ENCODE assay signal across 17 cellular contexts in genomic region chr10:3636356-3637181, GRCh38.
DNase-seq lines count a peak whose midpoint lies in the region; ATAC-seq and TF ChIP-seq lines count a peak whose summit lies in the region.
"Had no signal": no experiment of that assay in that cellular context is flagged by ENCODE, and none has a peak within 500 bp of the region (broad histone marks: within the 10 kb centered on the region; RNA-seq: fewer than 3 reads in every experiment).

No MANE protein-coding gene starts in this region.

- CTCF ChIA-PET in HCT116 (lab: Charles Lee): no interaction called here

- H3K9me3 ChIP-seq in HCT116 (ENCODE audit: control insufficient read depth in 1 of 2, insufficient read depth in 1 of 2, low read depth in 1 of 2, low read length in 2 of 2): no peaks in the 10 kb centered on the region
- H3K9me3 ChIP-seq in esophagus (ENCODE audit: control insufficient read depth in 2 of 2, insufficient read depth in 1 of 2, low read depth in 1 of 2, low read length in 1 of 2): no peaks in the 10 kb centered on the region
- H3K9me3 ChIP-seq in T-helper 17 cell (ENCODE audit: control insufficient read depth, low read length, poor library complexity, severe bottlenecking): no peaks in the 10 kb centered on the region
- H3K9me3 ChIP-seq: heart left ventricle, psoas muscle, testis had no signal

- intact Hi-C loops in HCT116 (cut with micrococcal nuclease): no loop called here
- intact Hi-C loops in CD14-positive monocyte (cut with micrococcal nuclease): no loop called here

- no peaks in the 10 kb centered on the region for H3K27me3 Mint-ChIP-seq in T-helper 17 cell
- peaks cover 5 to 10% (median 5%) of the 10 kb centered on the region in 3 donors for H3K27me3 Mint-ChIP-seq in CD14-positive monocyte (ENCODE audit: low read depth in 3 of 3)
- H3K27me3 Mint-ChIP-seq: activated naive CD8-positive, alpha-beta T cell treated with anti-CD3 and anti-CD28 coated beads for 36 hours had no signal

- POLR2A ChIA-PET in HCT116 (lab: Charles Lee): no interaction called here

- H3K9me2 ChIP-seq in HCT116 (ENCODE audit: insufficient read depth): no peaks in the 10 kb centered on the region

- H3K27me3 ChIP-seq in HCT116 (ENCODE audit: insufficient read depth, low read length) (no peaks in the 10 kb centered on the region), esophagus (ENCODE audit: control insufficient read depth in 1 of 2, insufficient read depth in 2 of 2, low read length in 2 of 2) (no peaks in the 10 kb centered on the region)
- H3K27me3 ChIP-seq: heart left ventricle, testis had no signal

- H3K27ac ChIP-seq in HCT116 (ENCODE audit: low read depth, low read length) (no peak overlapping the region), esophagus (ENCODE audit: low read depth in 2 of 2, low read length in 1 of 2) (peak overlapping the region; percentile 87 to 96)
- H3K27ac ChIP-seq: heart left ventricle, psoas muscle, testis had no signal

- 67 to 77% methylated on average over 29 of the region's 29 CpGs for WGBS in esophagus, 2 donors

- peaks cover 0 to 24% of the 10 kb centered on the region in 2 experiments; a peak in 3 of 4 replicates for H3K4me1 ChIP-seq in HCT116 (ENCODE audit: control insufficient read depth in 1 of 2, insufficient read depth in 2 of 2, low read length in 2 of 2)
- no peaks in the 10 kb centered on the region for H3K4me1 ChIP-seq in esophagus (ENCODE audit: control insufficient read depth in 2 of 2, insufficient read depth in 2 of 2, low read length in 1 of 2)
- H3K4me1 ChIP-seq: heart left ventricle, psoas muscle, testis had no signal

- TF ChIP-seq CTCF in AG10803 (conservative IDR thresholded peaks at IDR 0.05; ENCODE audit: low read length): no peak
- no peak for TF ChIP-seq CTCF in HCT116 (IDR thresholded peaks at IDR 0.05 in 2 of 3, conservative IDR thresholded peaks at IDR 0.05 in 1 of 3; ENCODE audit: borderline replicate concordance in 1 of 3, insufficient read depth in 1 of 3, low read depth in 2 of 3, low read length in 2 of 3)
- TF ChIP-seq CTCF in CD14-positive monocyte (IDR thresholded peaks at IDR 0.05): no peak
- TF ChIP-seq CTCF in GM13976 (IDR thresholded peaks at IDR 0.05; ENCODE audit: borderline replicate concordance, control extremely low read depth, extremely low read depth, insufficient read depth, missing control alignments): no peak

- no peak for TF ChIP-seq RAD21 in HCT116 (IDR thresholded peaks at IDR 0.05; ENCODE audit: low read depth)

- no peaks in the 10 kb centered on the region for H3K36me3 ChIP-seq in HCT116 (ENCODE audit: control insufficient read depth in 1 of 2, insufficient read depth in 2 of 2, low read length in 2 of 2)
- no peaks in the 10 kb centered on the region for H3K36me3 ChIP-seq in esophagus (ENCODE audit: control insufficient read depth in 2 of 2, insufficient read depth in 2 of 2, low read length in 1 of 2)
- H3K36me3 ChIP-seq: heart left ventricle had no signal

- peaks cover 2% of the 10 kb centered on the region for H3K36me3 Mint-ChIP-seq in T-helper 17 cell (ENCODE audit: low read depth)
- no peaks in the 10 kb centered on the region for H3K36me3 Mint-ChIP-seq in CD14-positive monocyte
- H3K36me3 Mint-ChIP-seq: activated naive CD8-positive, alpha-beta T cell treated with anti-CD3 and anti-CD28 coated beads for 36 hours had no signal

- RAD21 ChIA-PET in HCT116 (lab: Charles Lee; ENCODE audit: low non-redundant PET in 1 of 2, low total read pairs in 2 of 2, uncharacterized antibody in 2 of 2, unreplicated experiment in 2 of 2): no interaction called here

- DNase-seq in AG10803 (ENCODE audit: low read depth) (peak; percentile 48), HCT116 (ENCODE audit: low read depth, low spot score) (peak; percentile 13), NCI-H69 (lab: John Stamatoyannopoulos, UW) (peak; percentile 98), T-helper 17 cell (no peak), CD14-positive monocyte (ENCODE audit: low spot score) (no peak), GM13976 (ENCODE audit: low spot score) (no peak), H4 (ENCODE audit: low spot score) (no peak)
- DNase-seq: activated CD4-positive, alpha-beta T cell treated with anti-CD3 and anti-CD28 coated beads for 1 hour; activated CD8-positive, alpha-beta memory T cell treated with anti-CD3 and anti-CD28 coated beads, Interleukin-2, amount 50 U/mL, for 48 hours; activated naive CD8-positive, alpha-beta T cell treated with anti-CD3 and anti-CD28 coated beads for 36 hours; heart left ventricle; NCI-H226; psoas muscle; testis had no signal

- no peaks in the 10 kb centered on the region for H3K79me2 ChIP-seq in HCT116 (ENCODE audit: insufficient read depth, low read length)

- peak overlapping the region; percentile 67 for H3K4me2 ChIP-seq in HCT116 (ENCODE audit: low read length)

- H4K20me1 ChIP-seq in HCT116 (ENCODE audit: insufficient read depth): no peaks in the 10 kb centered on the region

- H3K4me3 ChIP-seq in AG10803 (ENCODE audit: low read length) (no peak overlapping the region; the same call in 1 of the 2 replicates), HCT116 (replicated peaks in 1 of 2; ENCODE audit: low read depth in 1 of 2, low read length in 2 of 2) (peak overlapping the region; percentile 24 to 43), esophagus (ENCODE audit: low read depth in 1 of 2, low read length in 2 of 2) (no peak overlapping the region)
- H3K4me3 ChIP-seq: heart left ventricle, psoas muscle, testis had no signal

- in situ Hi-C loops in GM13976 (cut with MboI; ENCODE audit: low sequenced_read_pairs, unreplicated experiment): no loop called here

- no peak overlapping the region for H3K9ac ChIP-seq in HCT116 (ENCODE audit: low read length)

- H3K9me3 Mint-ChIP-seq in CD14-positive monocyte: peaks cover 0 to 8% (median 2%) of the 10 kb centered on the region in 7 donors
- H3K9me3 Mint-ChIP-seq: activated naive CD8-positive, alpha-beta T cell treated with anti-CD3 and anti-CD28 coated beads for 36 hours; central memory CD8-positive, alpha-beta T cell had no signal

- peaks cover 3% of the 10 kb centered on the region for H3K4me1 Mint-ChIP-seq in T-helper 17 cell
- H3K4me1 Mint-ChIP-seq in CD14-positive monocyte: peaks cover 5% of the 10 kb centered on the region

- H3K4me3 Mint-ChIP-seq in T-helper 17 cell (no peak overlapping the region), CD14-positive monocyte (no peak overlapping the region)
- H3K4me3 Mint-ChIP-seq: activated naive CD8-positive, alpha-beta T cell treated with anti-CD3 and anti-CD28 coated beads for 36 hours; central memory CD8-positive, alpha-beta T cell had no signal

- no peak overlapping the region for H3K27ac Mint-ChIP-seq in T-helper 17 cell
- no peak overlapping the region for H3K27ac Mint-ChIP-seq in CD14-positive monocyte
- H3K27ac Mint-ChIP-seq: activated naive CD8-positive, alpha-beta T cell treated with anti-CD3 and anti-CD28 coated beads for 36 hours had no signal

- no TSS peak for BruUV-seq in HCT116 (replicated peaks; lab: Mats Ljungman, UMichigan)

- TF ChIP-seq POLR2A in HCT116 (IDR thresholded peaks at IDR 0.05; ENCODE audit: borderline replicate concordance, extremely low read depth, insufficient read depth, insufficient read length): no peak

- ATAC-seq in HCT116: peak; percentile 80
- ATAC-seq in T-helper 17 cell: no peak
- ATAC-seq: heart left ventricle, left lobe of liver, psoas muscle had no signal

- H2AFZ ChIP-seq in HCT116 (ENCODE audit: low read depth, low read length, poor library complexity, severe bottlenecking): peak overlapping the region; percentile 77

TF ChIP-seq in HCT116, 20 proteins besides CTCF, POLR2A, EP300 and RAD21 (continues in another document):
- TF ChIP-seq EZH2phosphoT487 (IDR thresholded peaks at IDR 0.05; ENCODE audit: borderline replicate concordance) (no peak), POLR2AphosphoS5 (IDR thresholded peaks at IDR 0.05; ENCODE audit: low read depth, low read length) (no peak), ZFX (IDR thresholded peaks at IDR 0.05) (no peak), ZNF274 (IDR thresholded peaks at IDR 0.05; ENCODE audit: low read depth, low read length) (no peak), EGR1 (IDR thresholded peaks at IDR 0.05; ENCODE audit: low read depth) (no peak), CEBPB (IDR thresholded peaks at IDR 0.05; ENCODE audit: low read depth) (no peak), SRF (IDR thresholded peaks at IDR 0.05; ENCODE audit: low read depth) (no peak), YY1 (IDR thresholded peaks at IDR 0.05; ENCODE audit: extremely low read depth, insufficient replicate concordance, low read depth, low read length) (no peak)
- TF ChIP-seq, protein P1, sequence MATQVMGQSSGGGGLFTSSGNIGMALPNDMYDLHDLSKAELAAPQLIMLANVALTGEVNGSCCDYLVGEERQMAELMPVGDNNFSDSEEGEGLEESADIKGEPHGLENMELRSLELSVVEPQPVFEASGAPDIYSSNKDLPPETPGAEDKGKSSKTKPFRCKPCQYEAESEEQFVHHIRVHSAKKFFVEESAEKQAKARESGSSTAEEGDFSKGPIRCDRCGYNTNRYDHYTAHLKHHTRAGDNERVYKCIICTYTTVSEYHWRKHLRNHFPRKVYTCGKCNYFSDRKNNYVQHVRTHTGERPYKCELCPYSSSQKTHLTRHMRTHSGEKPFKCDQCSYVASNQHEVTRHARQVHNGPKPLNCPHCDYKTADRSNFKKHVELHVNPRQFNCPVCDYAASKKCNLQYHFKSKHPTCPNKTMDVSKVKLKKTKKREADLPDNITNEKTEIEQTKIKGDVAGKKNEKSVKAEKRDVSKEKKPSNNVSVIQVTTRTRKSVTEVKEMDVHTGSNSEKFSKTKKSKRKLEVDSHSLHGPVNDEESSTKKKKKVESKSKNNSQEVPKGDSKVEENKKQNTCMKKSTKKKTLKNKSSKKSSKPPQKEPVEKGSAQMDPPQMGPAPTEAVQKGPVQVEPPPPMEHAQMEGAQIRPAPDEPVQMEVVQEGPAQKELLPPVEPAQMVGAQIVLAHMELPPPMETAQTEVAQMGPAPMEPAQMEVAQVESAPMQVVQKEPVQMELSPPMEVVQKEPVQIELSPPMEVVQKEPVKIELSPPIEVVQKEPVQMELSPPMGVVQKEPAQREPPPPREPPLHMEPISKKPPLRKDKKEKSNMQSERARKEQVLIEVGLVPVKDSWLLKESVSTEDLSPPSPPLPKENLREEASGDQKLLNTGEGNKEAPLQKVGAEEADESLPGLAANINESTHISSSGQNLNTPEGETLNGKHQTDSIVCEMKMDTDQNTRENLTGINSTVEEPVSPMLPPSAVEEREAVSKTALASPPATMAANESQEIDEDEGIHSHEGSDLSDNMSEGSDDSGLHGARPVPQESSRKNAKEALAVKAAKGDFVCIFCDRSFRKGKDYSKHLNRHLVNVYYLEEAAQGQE (IDR thresholded peaks at IDR 0.05; ENCODE audit: low read depth): no peak

Comparison
In these comparisons a context has a peak if more than half of its experiments do, and no peak if none do; other contexts are left out.
1. DNase-seq: peak in AG10803 (single experiment), HCT116 (single experiment) and NCI-H69 (single experiment); none in T-helper 17 cell (0 of 3), CD14-positive monocyte (single experiment), GM13976 (single experiment) and H4 (single experiment).
2. H3K4me3 ChIP-seq: peak in HCT116 (2 of 2); none in AG10803 (single experiment) and esophagus (0 of 2).